Comparison of ENCODE assay signal across 6 cellular contexts in genomic region chr17:19145471-19145870, GRCh38. TPM values are rescaled to one million over a fixed set of nuclear protein-coding genes. Genes with fewer than 3 reads are reported as not detected.
"Had no signal": no experiment of that assay in that cellular context is flagged by ENCODE, and none has a peak within 500 bp of the region (broad histone marks: within the 10 kb centered on the region; RNA-seq: fewer than 3 reads in every experiment).

No MANE protein-coding gene starts in this region.

RNA-seq across cellular contexts. Expression of gene GRAPL, which starts 18.1 kb away (rescaled TPM):
- total RNA-seq: ascending aorta, astrocyte, body of pancreas, bronchial epithelial cell had no signal
- polyA plus RNA-seq: aorta, cardiac muscle cell had no signal
